ENCODE assay signal across 23 cellular contexts in genomic region chr3:23654571-23654970, GRCh38.
A peak's percentile ranks its signal among the peaks of the same experiment; 100 is the strongest.
DNase-seq lines count a peak whose midpoint lies in the region; ATAC-seq and TF ChIP-seq lines count a peak whose summit lies in the region.
"Had no signal": no experiment of that assay in that cellular context is flagged by ENCODE, and none has a peak within 500 bp of the region (broad histone marks: within the 10 kb centered on the region; RNA-seq: fewer than 3 reads in every experiment).

No MANE protein-coding gene starts in this region.

- H3K27ac ChIP-seq in DOHH2 (ENCODE audit: low read depth, low read length) (peak overlapping the region; percentile 70), MM.1S (ENCODE audit: low read length) (peak overlapping the region; percentile 85)
- H3K27ac ChIP-seq: A549, cardiac muscle cell, HL-60, psoas muscle had no signal

- TF ChIP-seq CTCF in DOHH2 (IDR thresholded peaks at IDR 0.05; ENCODE audit: low read depth, low read length, poor library complexity, severe bottlenecking): no peak
- TF ChIP-seq CTCF in MM.1S (IDR thresholded peaks at IDR 0.05; ENCODE audit: low read length): no peak

- DNase-seq in MM.1S: peak; percentile 93
- DNase-seq in KBM-7: no peak
- no peak for DNase-seq in Right ventricle myocardium inferior (ENCODE audit: missing footprints)
- no peak for DNase-seq in DMS79 treated with DMSO at 0.1 percent for 48 hours (lab: John Stamatoyannopoulos, UW)
- DNase-seq: activated CD4-positive, CD25-positive, alpha-beta regulatory T cell; DMS53; glutamatergic neuron; mammary epithelial cell; NCI-H1105; nephron progenitor cell; psoas muscle; spleen; stimulated activated naive CD4-positive, alpha-beta T cell treated with Interleukin-2 at 50 U/mL for 16 hours; trophoblast cell had no signal

- H3K79me2 ChIP-seq in DOHH2 (ENCODE audit: control insufficient read depth, low read length) (no peaks in the 10 kb centered on the region), MM.1S (ENCODE audit: low read length) (peaks cover 7% of the 10 kb centered on the region; the same call in 1 of the 2 replicates)

- H3K9ac ChIP-seq in MM.1S (ENCODE audit: low read length): peak overlapping the region; percentile 52; the same call in 1 of the 2 replicates

- H3K9me3 ChIP-seq in DOHH2 (ENCODE audit: control insufficient read depth, insufficient read depth, low read length) (peaks cover 10% of the 10 kb centered on the region), MM.1S (replicated peaks; ENCODE audit: insufficient read depth, low read length) (no peaks in the 10 kb centered on the region)
- H3K9me3 ChIP-seq: psoas muscle had no signal

- H3K4me3 ChIP-seq in DOHH2 (ENCODE audit: low read length): peak overlapping the region; percentile 30
- H3K4me3 ChIP-seq in MM.1S (ENCODE audit: low read length): peak overlapping the region; percentile 21; the same call in 1 of the 2 replicates
- H3K4me3 ChIP-seq: A549, cardiac muscle cell, K562, psoas muscle, spleen had no signal

- ATAC-seq in GM19023 (IDR thresholded peaks at IDR 0.05; ENCODE audit: unreplicated experiment): peak; percentile 34
- peak; percentile 26 for ATAC-seq in HG02759 (IDR thresholded peaks at IDR 0.05; ENCODE audit: unreplicated experiment)
- ATAC-seq in HG02642 (IDR thresholded peaks at IDR 0.05; ENCODE audit: poor library complexity, unreplicated experiment): no peak
- ATAC-seq in Right ventricle myocardium inferior: no peak
- ATAC-seq: A549, esophagus mucosa, K562, psoas muscle had no signal

- H3F3A ChIP-seq in DOHH2 (ENCODE audit: control insufficient read depth, insufficient read depth) (peaks cover 19% of the 10 kb centered on the region), MM.1S (ENCODE audit: insufficient read depth, low read length) (peaks cover 23% of the 10 kb centered on the region)

- H3K27me3 ChIP-seq in DOHH2 (ENCODE audit: control insufficient read depth, low read length) (0 out of 2 replicates have a peak, but pooled peaks cover 1% of the 10 kb centered on the region), MM.1S (replicated peaks; ENCODE audit: insufficient read depth, low read length) (no peaks in the 10 kb centered on the region)
- H3K27me3 ChIP-seq: cardiac muscle cell, spleen had no signal

- H3K4me1 ChIP-seq in DOHH2 (ENCODE audit: control insufficient read depth, low read length): peaks cover 68% of the 10 kb centered on the region
- H3K4me1 ChIP-seq in MM.1S (ENCODE audit: low read length): peaks cover 43% of the 10 kb centered on the region

- peaks cover 8% of the 10 kb centered on the region for H3K36me3 ChIP-seq in DOHH2 (ENCODE audit: control insufficient read depth, low read length)
- no peaks in the 10 kb centered on the region for H3K36me3 ChIP-seq in MM.1S (replicated peaks; ENCODE audit: insufficient read depth, low read length)
- H3K36me3 ChIP-seq: cardiac muscle cell, spleen had no signal

- intact Hi-C loops in Right ventricle myocardium inferior (cut with DNase I): no loop called here

- H3K4me2 ChIP-seq in DOHH2 (ENCODE audit: low read length) (peak overlapping the region; percentile 61), MM.1S (ENCODE audit: low read depth, low read length) (peak overlapping the region; percentile 61)
- H3K4me2 ChIP-seq: A549 had no signal

- in situ Hi-C loops in KBM-7 (cut with MboI; ENCODE audit: low pct_unique_long_range_greater_than_20kb, low sequenced_read_pairs): no loop called here

- no peaks in the 10 kb centered on the region for H4K20me1 ChIP-seq in DOHH2 (ENCODE audit: control insufficient read depth, insufficient read depth, low read depth, low read length)
- no peaks in the 10 kb centered on the region for H4K20me1 ChIP-seq in MM.1S (ENCODE audit: insufficient read depth, low read length)

- H3K9me2 ChIP-seq in DOHH2 (replicated peaks; ENCODE audit: control insufficient read depth, low read length) (no peaks in the 10 kb centered on the region), MM.1S (replicated peaks; ENCODE audit: insufficient read depth, low read length) (no peaks in the 10 kb centered on the region)

- 0 out of 2 replicates have a peak overlapping the region, but pooled peaks have one; percentile 0 for H2AFZ ChIP-seq in MM.1S (ENCODE audit: low read length)

Comparison
In these comparisons a context has a peak if more than half of its experiments do, and no peak if none do; other contexts are left out.
1. ATAC-seq: peak in GM19023 (single experiment) and HG02759 (single experiment); none in HG02642 (single experiment) and Right ventricle myocardium inferior (single experiment).